In the genomic region with DNA sequence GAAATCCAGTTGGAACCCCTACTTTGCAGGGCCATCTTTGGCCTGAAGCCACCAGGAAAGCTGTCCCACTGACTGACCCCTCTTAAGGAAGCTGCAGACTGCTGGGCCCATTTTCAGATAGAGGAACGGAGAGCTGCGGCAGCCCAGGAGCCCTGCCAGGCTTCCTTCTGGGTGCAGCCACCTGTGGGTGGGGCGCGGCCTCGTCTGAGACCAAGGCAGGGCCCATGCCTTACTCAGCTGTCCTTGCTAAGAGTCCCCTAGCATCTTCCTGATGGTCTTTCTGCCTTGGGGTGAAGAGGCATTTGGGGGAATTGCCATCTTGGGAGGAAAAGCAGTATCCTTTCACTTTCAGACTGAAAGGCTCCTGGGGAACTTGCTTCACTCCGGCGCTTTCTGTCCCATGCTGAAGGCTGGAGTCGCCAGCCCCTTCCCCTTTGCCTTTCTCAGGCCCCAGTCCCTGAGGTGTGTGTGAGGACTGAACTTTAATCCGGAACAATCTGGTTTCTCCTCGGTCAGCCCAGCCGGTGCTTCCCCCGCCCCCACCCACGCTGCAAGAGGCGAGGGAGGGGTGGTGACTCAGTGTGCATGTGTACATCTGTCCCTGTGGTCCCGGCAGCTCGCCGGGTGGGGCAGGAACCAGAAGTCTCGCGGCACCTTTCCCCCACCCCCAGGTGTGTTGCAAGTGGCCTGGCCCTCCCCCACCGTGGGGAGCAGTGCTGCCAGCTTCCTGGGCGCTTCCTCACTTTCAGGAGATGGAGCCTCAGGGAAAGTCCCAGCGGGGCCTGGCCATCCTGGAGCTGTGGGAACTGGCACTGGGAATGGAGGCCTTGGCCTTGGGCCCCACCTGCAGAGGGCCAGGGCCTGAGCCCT, we compare ENCODE assay signal across 8 cellular contexts. TPM values are rescaled to one million over a fixed set of nuclear protein-coding genes. Genes with fewer than 3 reads are reported as not detected.
DNase-seq lines count a peak whose midpoint lies in the region; ATAC-seq, FAIRE-seq and TF ChIP-seq lines count a peak whose summit lies in the region.

No MANE protein-coding gene starts in this region.

- FAIRE-seq in GM19239 (lab: Jason Lieb, UNC) (peak; percentile 87), bronchial epithelial cell (lab: Jason Lieb, UNC) (no peak)

- POLR2A ChIA-PET in WTC11 (lab: Charles Lee), result no interaction called here

- CTCF ChIA-PET in WTC11 (lab: Charles Lee), result interaction anchor here (0.5 to 6.4 kb wide), 6 partner anchors 7 to 84 kb away, joined by 3 to 109 read pairs (median 4); a partner anchor contains a TSS

- DNase-seq in AG08396 (ENCODE audit: low spot score), result peak; percentile 90
- peak; percentile 76 for DNase-seq in GM19239 (ENCODE audit: insufficient read length, low spot score)
- DNase-seq in Kasumi-1 (lab: John Stamatoyannopoulos, UW), result peak; percentile 60 to 78
- no peak for DNase-seq in WTC11 (ENCODE audit: low spot score)
- peak; percentile 97 for DNase-seq in bronchial epithelial cell (ENCODE audit: low read depth)
- peak; percentile 95 for DNase-seq in lower lobe of right lung
- DNase-seq in stimulated activated CD8-positive, alpha-beta memory T cell treated with anti-CD3 and anti-CD28 coated beads, Interleukin-12 subunit alpha, Interleukin-12 subunit beta, amount 100 ng/mL, for 4 hours (ENCODE audit: low read depth), result peak; percentile 91

- H3K9me3 Mint-ChIP-seq in WTC11, result no peaks in the 10 kb centered on the region

- peaks cover 62% of the 10 kb centered on the region for H3K36me3 ChIP-seq in bronchial epithelial cell (ENCODE audit: control insufficient read depth, insufficient read depth, low read length)
- H3K36me3 ChIP-seq in lower lobe of right lung, result peaks cover 68% of the 10 kb centered on the region

- H3K27ac Mint-ChIP-seq in WTC11, result peak overlapping the region; percentile 65

- no peak for ATAC-seq in WTC11
- peak; percentile 77 to 87 for ATAC-seq in lower lobe of right lung
- no peak for ATAC-seq in GM18519 (IDR thresholded peaks at IDR 0.05; ENCODE audit: low FRiP score, unreplicated experiment)

- peaks cover 40% of the 10 kb centered on the region for H3K4me1 Mint-ChIP-seq in WTC11

- H3K27me3 ChIP-seq in bronchial epithelial cell (ENCODE audit: control insufficient read depth, insufficient read depth, low read length), result no peaks in the 10 kb centered on the region
- H3K27me3 ChIP-seq in lower lobe of right lung (ENCODE audit: low read depth), result no peaks in the 10 kb centered on the region

- TF ChIP-seq CTCF in WTC11 (IDR thresholded peaks at IDR 0.05), result no peak
- TF ChIP-seq CTCF in bronchial epithelial cell (IDR thresholded peaks at IDR 0.05; ENCODE audit: insufficient read depth, low read length, severe bottlenecking), result no peak
- TF ChIP-seq CTCF in lower lobe of right lung (IDR thresholded peaks at IDR 0.05), result no peak

- H3K27ac ChIP-seq in lower lobe of right lung, result peak overlapping the region; percentile 96

- H3K27me3 Mint-ChIP-seq in WTC11 (ENCODE audit: low read depth), result no peaks in the 10 kb centered on the region

- H3K4me3 Mint-ChIP-seq in WTC11, result no peak overlapping the region

- H3K36me3 Mint-ChIP-seq in WTC11, result peaks cover 25% of the 10 kb centered on the region

- no peaks in the 10 kb centered on the region for H3K9me3 ChIP-seq in lower lobe of right lung

- intact Hi-C loops in lower lobe of right lung (cut with DNase I), result no loop called here

- peaks cover 81% of the 10 kb centered on the region for H3K4me1 ChIP-seq in lower lobe of right lung

- H3K4me3 ChIP-seq in bronchial epithelial cell (ENCODE audit: low read depth, low read length) (peak overlapping the region; percentile 80), lower lobe of right lung (peak overlapping the region; percentile 83)

TF ChIP-seq in WTC11, 78 proteins besides CTCF, POLR2A, EP300 and RAD21:
- TF ChIP-seq FOXK1 (CRISPR knock-in tag; IDR thresholded peaks at IDR 0.05) (no peak), GABPB1 (CRISPR knock-in tag; IDR thresholded peaks at IDR 0.05) (peak; percentile 69)

RNA-seq across cellular contexts. Expression of a gene that starts 5.1 kb away (rescaled TPM):
- total RNA-seq in WTC11 (2021), result 8.4 to 10.9 TPM (median 9.6 TPM) in 3 replicates
- 14.2 and 24.2 TPM in 2 replicates for total RNA-seq in bronchial epithelial cell
- total RNA-seq in lower lobe of right lung, result 12.8 TPM

RNA-seq across cellular contexts. Expression of a gene that starts 35.1 kb away (rescaled TPM):
- total RNA-seq in WTC11 (2021) (37.4 to 41.3 TPM (median 41.0 TPM) in 3 replicates), bronchial epithelial cell (50.1 and 74.5 TPM in 2 replicates), lower lobe of right lung (59.5 TPM)

Comparison
In these comparisons a context has a peak if more than half of its experiments do, and no peak if none do; other contexts are left out.
1. ATAC-seq: peak in lower lobe of right lung (2 of 2); none in WTC11 (single experiment) and GM18519 (single experiment).